7 cellular contexts compared by ENCODE assay signal in genomic region chr12:111330800-111331752, GRCh38. TPM values are rescaled to one million over a fixed set of nuclear protein-coding genes. Genes with fewer than 3 reads are reported as not detected.
DNase-seq lines count a peak whose midpoint lies in the region; ATAC-seq lines count a peak whose summit lies in the region.

No MANE protein-coding gene starts in this region.

- H3K4me3 Mint-ChIP-seq in stimulated activated effector memory CD8-positive, alpha-beta T cell treated with anti-CD3 and anti-CD28 coated beads, Interleukin-12 subunit alpha, Interleukin-12 subunit beta, amount 100 ng/mL, for 72 hours = no peak overlapping the region

- H3K9me3 Mint-ChIP-seq in stimulated activated effector memory CD8-positive, alpha-beta T cell treated with anti-CD3 and anti-CD28 coated beads, Interleukin-12 subunit alpha, Interleukin-12 subunit beta, amount 100 ng/mL, for 72 hours = no peaks in the 10 kb centered on the region

- H3K4me1 Mint-ChIP-seq in stimulated activated effector memory CD8-positive, alpha-beta T cell treated with anti-CD3 and anti-CD28 coated beads, Interleukin-12 subunit alpha, Interleukin-12 subunit beta, amount 100 ng/mL, for 72 hours = no peaks in the 10 kb centered on the region

- H3K36me3 Mint-ChIP-seq in stimulated activated effector memory CD8-positive, alpha-beta T cell treated with anti-CD3 and anti-CD28 coated beads, Interleukin-12 subunit alpha, Interleukin-12 subunit beta, amount 100 ng/mL, for 72 hours = no peaks in the 10 kb centered on the region

- peak; percentile 51 for ATAC-seq in stimulated activated effector memory CD8-positive, alpha-beta T cell treated with anti-CD3 and anti-CD28 coated beads, Interleukin-12 subunit alpha, Interleukin-12 subunit beta, amount 100 ng/mL, for 72 hours
- ATAC-seq in HG03095 (IDR thresholded peaks at IDR 0.05; ENCODE audit: unreplicated experiment) = no peak

- no peak overlapping the region for H3K27ac Mint-ChIP-seq in stimulated activated effector memory CD8-positive, alpha-beta T cell treated with anti-CD3 and anti-CD28 coated beads, Interleukin-12 subunit alpha, Interleukin-12 subunit beta, amount 100 ng/mL, for 72 hours

- peak; percentile 74 for DNase-seq in GM03348 (ENCODE audit: low spot score)
- peak; percentile 74 to 82 for DNase-seq in Kasumi-1 (lab: John Stamatoyannopoulos, UW)
- DNase-seq in SW480 (ENCODE audit: low spot score) = peak; percentile 65
- peak; percentile 22 for DNase-seq in glomerular endothelial cell (ENCODE audit: extremely low read depth, low read depth, low spot score)
- DNase-seq in stimulated activated effector memory CD8-positive, alpha-beta T cell treated with anti-CD3 and anti-CD28 coated beads, Interleukin-12 subunit alpha, Interleukin-12 subunit beta, amount 100 ng/mL, for 72 hours (ENCODE audit: low spot score in 2 of 2) = no peak
- DNase-seq in mesenteric fat pad (ENCODE audit: low spot score) = no peak

RNA-seq across cellular contexts. Expression of gene PHETA1, which starts 37.8 kb away (rescaled TPM):
- total RNA-seq in glomerular endothelial cell = 16.5 and 19.5 TPM in 2 replicates
- total RNA-seq in mesenteric fat pad = 19.5 TPM

Comparison
In these comparisons a context has a peak if more than half of its experiments do, and no peak if none do; other contexts are left out.
1. DNase-seq: peak in GM03348 (single experiment), Kasumi-1 (2 of 2), SW480 (single experiment) and glomerular endothelial cell (single experiment); none in stimulated activated effector memory CD8-positive, alpha-beta T cell treated with anti-CD3 and anti-CD28 coated beads, Interleukin-12 subunit alpha, Interleukin-12 subunit beta, amount 100 ng/mL, for 72 hours (0 of 2) and mesenteric fat pad (single experiment).